ENCODE assay signal across 24 cellular contexts in genomic region chr1:202701200-202701599, GRCh38. TPM values are rescaled to one million over a fixed set of nuclear protein-coding genes. Genes with fewer than 3 reads are reported as not detected.
DNase-seq lines count a peak whose midpoint lies in the region; ATAC-seq, FAIRE-seq and TF ChIP-seq lines count a peak whose summit lies in the region.
"Had no signal": no experiment of that assay in that cellular context is flagged by ENCODE, and none has a peak within 500 bp of the region (broad histone marks: within the 10 kb centered on the region; RNA-seq: fewer than 3 reads in every experiment).

No MANE protein-coding gene starts in this region.

- H3K36me3 ChIP-seq in IMR-90 (ENCODE audit: control insufficient read depth, insufficient read depth, low read length): no peaks in the 10 kb centered on the region
- H3K36me3 ChIP-seq: BE2C; BLaER1 treated with 17β-estradiol and CSF1 and Interleukin-3, amounts not matched to agents 10 nM and 100 nM had no signal

- H3K4me1 Mint-ChIP-seq in CD4-positive, alpha-beta T cell (ENCODE audit: low read depth): no peaks in the 10 kb centered on the region

- H3K56ac ChIP-seq in IMR-90 (ENCODE audit: extremely low read depth, insufficient read depth, low read length): no peak overlapping the region

- intact Hi-C loops in IMR-90 (cut with micrococcal nuclease): no loop called here
- intact Hi-C loops in CD4-positive, alpha-beta T cell (cut with DNase I, micrococcal nuclease): no loop called here

- TF ChIP-seq POLR2A in IMR-90 (IDR thresholded peaks at IDR 0.05; ENCODE audit: low read depth, low read length): no peak
- TF ChIP-seq POLR2A in NB4 (IDR thresholded peaks at IDR 0.05; ENCODE audit: extremely low read depth, insufficient read length): no peak
- no peak for TF ChIP-seq POLR2A in GM12892 (IDR thresholded peaks at IDR 0.05; ENCODE audit: low read depth, low read length)

- H3K9me3 ChIP-seq in IMR-90 (ENCODE audit: control insufficient read depth, insufficient read depth, low read length): no peaks in the 10 kb centered on the region
- no peaks in the 10 kb centered on the region for H3K9me3 ChIP-seq in CD4-positive, alpha-beta T cell (ENCODE audit: control insufficient read depth, low read length)
- H3K9me3 ChIP-seq: A549; BE2C; BLaER1 treated with 17β-estradiol and CSF1 and Interleukin-3, amounts not matched to agents 10 nM and 100 nM; Caco-2 had no signal

- ATAC-seq in IMR-90 (ENCODE audit: low read depth) (no peak), GM18907 (IDR thresholded peaks at IDR 0.05; ENCODE audit: unreplicated experiment) (no peak)
- ATAC-seq in CD4-positive, alpha-beta T cell (ENCODE audit: poor library complexity): no peak
- ATAC-seq: A549, GM12878 had no signal

- TF ChIP-seq CTCF in IMR-90 (conservative IDR thresholded peaks at IDR 0.05; ENCODE audit: low read depth, low read length): no peak
- no peak for TF ChIP-seq CTCF in NB4 (IDR thresholded peaks at IDR 0.05; ENCODE audit: low read depth, low read length)
- no peak for TF ChIP-seq CTCF in CD4-positive, alpha-beta T cell (IDR thresholded peaks at IDR 0.05)

- H4K91ac ChIP-seq in IMR-90 (ENCODE audit: insufficient read depth, low read depth, low read length): no peak overlapping the region

- peaks cover 3% of the 10 kb centered on the region; the same call in 1 of the 2 replicates for H4K20me1 ChIP-seq in IMR-90 (ENCODE audit: insufficient read depth, low read length)

- BruUV-seq in IMR-90 (replicated peaks; lab: Mats Ljungman, UMichigan): no TSS peak

- no peak overlapping the region for H4K5ac ChIP-seq in IMR-90 (ENCODE audit: low read depth, low read length)

- H3K27me3 Mint-ChIP-seq in CD4-positive, alpha-beta T cell: peaks cover 61% of the 10 kb centered on the region

- no peak overlapping the region for H3K27ac Mint-ChIP-seq in CD4-positive, alpha-beta T cell
- H3K27ac Mint-ChIP-seq: CD14-positive monocyte; CD4-positive, alpha-beta memory T cell had no signal

- H2AK9ac ChIP-seq in IMR-90 (replicated peaks; ENCODE audit: low read depth, low read length, poor library complexity): no peak overlapping the region

- CTCF ChIA-PET in IMR-90 (lab: Yijun Ruan, JAX): interaction anchor here (0.6 kb wide), 1 partner anchor 279 kb away, joined by 7 read pairs; no protein-coding TSS in a partner anchor
- CTCF ChIA-PET in CD4-positive, alpha-beta T cell (lab: Charles Lee): no interaction called here

- H3K36me3 Mint-ChIP-seq in CD4-positive, alpha-beta T cell (ENCODE audit: low read depth): no peaks in the 10 kb centered on the region
- H3K36me3 Mint-ChIP-seq: CD14-positive monocyte; CD4-positive, alpha-beta memory T cell had no signal

- H3K27ac ChIP-seq in IMR-90 (ENCODE audit: insufficient read depth, low read length): no peak overlapping the region
- H3K27ac ChIP-seq in CD4-positive, alpha-beta T cell (ENCODE audit: low read depth, low read length): no peak overlapping the region
- H3K27ac ChIP-seq: A549; BLaER1 treated with 17β-estradiol and CSF1 and Interleukin-3, amounts not matched to agents 10 nM and 100 nM; GM23248 had no signal

- no peak overlapping the region for H4K8ac ChIP-seq in IMR-90 (ENCODE audit: low read depth in 2 of 2, low read length in 2 of 2)

- dilution Hi-C loops in IMR-90 (cut with HindIII; ENCODE audit: low sequenced_read_pairs, unreplicated experiment): no loop called here

- no peak overlapping the region for H2AK5ac ChIP-seq in IMR-90 (ENCODE audit: low read depth, low read length)

- H3K4me1 ChIP-seq in IMR-90 (ENCODE audit: control insufficient read depth, insufficient read depth, low read length): no peaks in the 10 kb centered on the region
- H3K4me1 ChIP-seq: A549, BE2C, Caco-2 had no signal

- H3K14ac ChIP-seq in IMR-90 (replicated peaks; ENCODE audit: low read depth, low read length): no peak overlapping the region

- H3K4ac ChIP-seq in IMR-90 (ENCODE audit: low read depth, low read length): no peak overlapping the region

- no peak for TF ChIP-seq RAD21 in IMR-90 (IDR thresholded peaks at IDR 0.05; ENCODE audit: low read length)

- no peaks in the 10 kb centered on the region for H3K9me1 ChIP-seq in IMR-90 (ENCODE audit: insufficient read depth, low read length)

- no peak overlapping the region for H3K18ac ChIP-seq in IMR-90 (ENCODE audit: low read depth, low read length)

- no peaks in the 10 kb centered on the region for H3K79me1 ChIP-seq in IMR-90 (ENCODE audit: low read depth in 1 of 2, low read length in 2 of 2)

- 40% methylated on average over 1 of the region's 3 CpGs; no CpG with 5 or more reads in 1 of the 2 experiments for whole genome bisulfite sequencing in IMR-90 (ENCODE audit: extremely low coverage in 2 of 2, insufficient read length in 1 of 2), 2 experiments

- no peak overlapping the region for H2BK20ac ChIP-seq in IMR-90 (ENCODE audit: low read depth, low read length)

- DNase-seq in NOMO-1 treated with DMSO at 0.1 percent for 48 hours (lab: John Stamatoyannopoulos, UW; ENCODE audit: unreplicated experiment): peak; percentile 8
- DNase-seq in NOMO-1 treated with dmso at 0.1 percent for 144 hours (lab: John Stamatoyannopoulos, UW; ENCODE audit: unreplicated experiment): no peak
- DNase-seq in IMR-90: no peak
- peak; percentile 26 for DNase-seq in NB4 (ENCODE audit: low read depth)
- DNase-seq in GM12892 (ENCODE audit: insufficient read length): no peak
- DNase-seq in CD4-positive, alpha-beta T cell: no peak
- DNase-seq: 8988T; ACHN; BE2C; Caco-2; CD4-positive, alpha-beta memory T cell; DMS153; DND-41; GM23248; H7; HCEC 1CT had no signal

- no peaks in the 10 kb centered on the region for H3K9me3 Mint-ChIP-seq in CD4-positive, alpha-beta T cell
- H3K9me3 Mint-ChIP-seq: CD14-positive monocyte; CD4-positive, alpha-beta memory T cell had no signal

- no peak overlapping the region for H2AFZ ChIP-seq in IMR-90 (replicated peaks; ENCODE audit: low read length, poor library complexity)
- H2AFZ ChIP-seq: GM23248 had no signal

- no peak for FAIRE-seq in GM12892 (lab: Jason Lieb, UNC)
- FAIRE-seq: A549, G401.6, GM12878, GM18507, H1 had no signal

- H3K27me3 ChIP-seq in IMR-90 (ENCODE audit: control insufficient read depth, insufficient read depth, low read length): peaks cover 84% of the 10 kb centered on the region
- peaks cover 16% of the 10 kb centered on the region for H3K27me3 ChIP-seq in CD4-positive, alpha-beta T cell (ENCODE audit: control insufficient read depth, insufficient read depth, low read length)
- H3K27me3 ChIP-seq: BE2C had no signal

- no peak overlapping the region for H2BK5ac ChIP-seq in IMR-90 (ENCODE audit: low read depth, low read length, poor library complexity, severe bottlenecking)

- H3K4me3 ChIP-seq in IMR-90 (ENCODE audit: insufficient read depth, low read depth, low read length) (no peak overlapping the region), NB4 (ENCODE audit: low read depth, low read length) (no peak overlapping the region)
- H3K4me3 ChIP-seq: A549; BLaER1 treated with 17β-estradiol and CSF1 and Interleukin-3, amounts not matched to agents 10 nM and 100 nM; GM12878; GM23248 had no signal

- no peak overlapping the region for H3K4me3 Mint-ChIP-seq in CD4-positive, alpha-beta T cell
- H3K4me3 Mint-ChIP-seq: CD4-positive, alpha-beta memory T cell had no signal

- H2BK15ac ChIP-seq in IMR-90 (ENCODE audit: low read depth, low read length): no peak overlapping the region

- H3K4me2 ChIP-seq in IMR-90 (ENCODE audit: low read depth, low read length): no peak overlapping the region
- H3K4me2 ChIP-seq: A549; BLaER1 treated with 17β-estradiol and CSF1 and Interleukin-3, amounts not matched to agents 10 nM and 100 nM had no signal

- no peak overlapping the region for H3K23ac ChIP-seq in IMR-90 (ENCODE audit: low read depth, low read length)

- in situ Hi-C loops in IMR-90 (cut with MboI; ENCODE audit: low sequenced_read_pairs): no loop called here

- H2BK120ac ChIP-seq in IMR-90 (ENCODE audit: low read depth, low read length): no peak overlapping the region

- no peak overlapping the region for H3K9ac ChIP-seq in IMR-90 (ENCODE audit: low read depth, low read length)
- H3K9ac ChIP-seq: BLaER1 treated with 17β-estradiol and CSF1 and Interleukin-3, amounts not matched to agents 10 nM and 100 nM; GM23248 had no signal

- POLR2A ChIA-PET in IMR-90 (lab: Charles Lee; ENCODE audit: unreplicated experiment): interaction anchor here (0.5 kb wide), 1 partner anchor 360 kb away, joined by 5 read pairs; no protein-coding TSS in a partner anchor
- POLR2A ChIA-PET in CD4-positive, alpha-beta T cell (lab: Charles Lee): no interaction called here

TF ChIP-seq in IMR-90, 13 proteins besides CTCF, POLR2A, EP300 and RAD21:
- TF ChIP-seq CEBPB (IDR thresholded peaks at IDR 0.05; ENCODE audit: low read depth, low read length) (0 out of 2 replicates have a peak, but pooled peaks have one; percentile 27), FOS (IDR thresholded peaks at IDR 0.05; ENCODE audit: low read depth, low read length) (no peak)

RNA-seq across cellular contexts. Expression of gene SYT2, which starts 9.1 kb away (rescaled TPM):
- total RNA-seq in IMR-90 (2012; rRNA removed): under 0.01 TPM in 2 replicates
- polyA plus RNA-seq in IMR-90 (2012; rRNA removed): under 0.01 TPM in 1 of 2 replicates, not detected in the other
- 0.01 TPM in 1 of 2 replicates, not detected in the other for polyA plus RNA-seq in IMR-90 (2012; cell fraction: cytosol; rRNA removed)
- polyA plus RNA-seq in IMR-90 (2012; cell fraction: nucleus; rRNA removed; ENCODE audit: low replicate concordance): 0.01 and 0.03 TPM in 2 replicates
- 0.04 TPM for polyA plus RNA-seq in GM12892 (2012; ENCODE audit: missing spikeins)
- not detected for total RNA-seq in CD4-positive, alpha-beta T cell
- total RNA-seq: CD4-positive, alpha-beta memory T cell; GM12878; GM23248 had no signal
- polyA plus RNA-seq: CD14-positive monocyte, GM12878 had no signal

Comparison
In these comparisons a context has a peak if more than half of its experiments do, and no peak if none do; other contexts are left out.
1. DNase-seq: peak in NOMO-1 treated with DMSO at 0.1 percent for 48 hours (single experiment) and NB4 (single experiment); none in NOMO-1 treated with dmso at 0.1 percent for 144 hours (single experiment), IMR-90 (single experiment), GM12892 (single experiment) and CD4-positive, alpha-beta T cell (0 of 10).